8 cellular contexts compared by ENCODE assay signal in genomic region chr1:2382621-2383361, GRCh38. TPM values are rescaled to one million over a fixed set of nuclear protein-coding genes. Genes with fewer than 3 reads are reported as not detected.
DNase-seq lines count a peak whose midpoint lies in the region; ATAC-seq, FAIRE-seq and TF ChIP-seq lines count a peak whose summit lies in the region.

No MANE protein-coding gene starts in this region.

- H4K20me1 ChIP-seq in MM.1S (ENCODE audit: insufficient read depth, low read length) (no peaks in the 10 kb centered on the region), HepG2 (ENCODE audit: insufficient read depth, low read length) (no peaks in the 10 kb centered on the region)

- TF ChIP-seq EP300 in HepG2 (IDR thresholded peaks at IDR 0.05; ENCODE audit: low read depth in 2 of 2, low read length in 2 of 2) (no peak), HepG2 (CRISPR knock-in tag; IDR thresholded peaks at IDR 0.05; ENCODE audit: borderline replicate concordance) (no peak)

- no TSS peak for BruUV-seq in HepG2 (replicated peaks; lab: Mats Ljungman, UMichigan)

- peaks cover 69% of the 10 kb centered on the region for H3K27me3 ChIP-seq in MM.1S (replicated peaks; ENCODE audit: insufficient read depth, low read length)
- H3K27me3 ChIP-seq in HepG2 (ENCODE audit: control insufficient read depth in 1 of 2, insufficient read depth in 2 of 2, low read length in 2 of 2): no peaks in the 10 kb centered on the region

- TF ChIP-seq RAD21 in HepG2 (CRISPR knock-in tag; IDR thresholded peaks at IDR 0.05): 0 out of 2 replicates have a peak, but pooled peaks have one; percentile 21

- H3F3A ChIP-seq in MM.1S (ENCODE audit: insufficient read depth, low read length): no peaks in the 10 kb centered on the region

- no peaks in the 10 kb centered on the region for H3K36me3 ChIP-seq in MM.1S (replicated peaks; ENCODE audit: insufficient read depth, low read length)
- H3K36me3 ChIP-seq in HepG2 (replicated peaks in 1 of 2; ENCODE audit: control insufficient read depth in 1 of 2, insufficient read depth in 2 of 2, low read length in 2 of 2): 0 out of 5 replicates have a peak, but pooled peaks cover 0 to 3% of the 10 kb centered on the region in 2 experiments

- POLR2A ChIA-PET in GM10248 (lab: Yijun Ruan, JAX) (interaction anchor here (0.9 kb wide), 1 partner anchor 155 kb away, joined by 3 read pairs; the partner anchor contains the start of gene SKI), HepG2 (lab: Yijun Ruan, JAX) (interaction anchor here (1.3 to 1.8 kb wide), 2 partner anchors 163 to 187 kb away, joined by 7 to 20 read pairs; partner anchors contain the start of gene FAAP20)

- H3K9me2 ChIP-seq in MM.1S (replicated peaks; ENCODE audit: insufficient read depth, low read length): no peaks in the 10 kb centered on the region

- CTCF ChIA-PET in GM10248 (lab: Yijun Ruan, JAX) (interaction anchor here (0.6 to 9.5 kb wide), 17 partner anchors 9 to 1237 kb away, joined by 3 to 182 read pairs (median 5); partner anchors contain the start of genes FAAP20, MORN1 and RER1), HepG2 (lab: Yijun Ruan, JAX; ENCODE audit: low intra/inter-chr PET ratio, low total read pairs) (interaction anchor here (3.1 kb wide), 1 partner anchor 187 kb away, joined by 30 read pairs; the partner anchor contains the start of gene FAAP20)

- DNase-seq in GM10248 (ENCODE audit: extremely low spot score): peak; percentile 65
- no peak for DNase-seq in MM.1S
- peak; percentile 53 to 75 for DNase-seq in T47D (ENCODE audit: low read depth in 1 of 2, low spot score in 1 of 2)
- peak; percentile 36 for DNase-seq in HepG2 (ENCODE audit: low spot score)
- no peak for DNase-seq in NCI-H128 (lab: John Stamatoyannopoulos, UW; ENCODE audit: unreplicated experiment)
- DNase-seq in activated gamma-delta T cell treated with Interleukin-2 at 50 U/mL for 16 hours: no peak

- peak; percentile 40 for FAIRE-seq in HepG2 (lab: Jason Lieb, UNC)

- no peak overlapping the region for H3K4me3 ChIP-seq in MM.1S (ENCODE audit: low read length)
- H3K4me3 ChIP-seq in HepG2 (replicated peaks in 1 of 3; ENCODE audit: insufficient read depth in 1 of 3, low read depth in 2 of 3, low read length in 3 of 3): no peak overlapping the region

- intact Hi-C loops in HepG2 (cut with micrococcal nuclease; ENCODE audit: unreplicated experiment): loop anchor here (1.0 to 5.0 kb wide), 2 partner anchors 70 to 187 kb away; no protein-coding TSS in a partner anchor

- peak; percentile 37 for TF ChIP-seq CTCF in GM10248 (IDR thresholded peaks at IDR 0.05; ENCODE audit: control extremely low read depth, extremely low read depth, low read depth, missing control alignments)
- peak; percentile 42 for TF ChIP-seq CTCF in MM.1S (IDR thresholded peaks at IDR 0.05; ENCODE audit: low read length)
- peak; percentile 71 for TF ChIP-seq CTCF in HepG2 (CRISPR knock-in tag; IDR thresholded peaks at IDR 0.05)

- no peak overlapping the region for H3K27ac ChIP-seq in MM.1S (ENCODE audit: low read length)
- no peak overlapping the region for H3K27ac ChIP-seq in HepG2 (ENCODE audit: extremely low read length, insufficient read depth, low read length)

- ATAC-seq in HepG2 (peak; percentile 76), HG03457 (IDR thresholded peaks at IDR 0.05; ENCODE audit: unreplicated experiment) (no peak), GM18519 (IDR thresholded peaks at IDR 0.05; ENCODE audit: low FRiP score, unreplicated experiment) (no peak)

- H3K9ac ChIP-seq in MM.1S (ENCODE audit: low read length) (no peak overlapping the region), HepG2 (ENCODE audit: insufficient read depth, low read depth, low read length) (no peak overlapping the region)

- H2AFZ ChIP-seq in MM.1S (ENCODE audit: low read length) (no peak overlapping the region), HepG2 (ENCODE audit: low read length) (no peak overlapping the region)

- H3K79me2 ChIP-seq in MM.1S (ENCODE audit: low read length) (no peaks in the 10 kb centered on the region), HepG2 (ENCODE audit: insufficient read depth, low read length) (no peaks in the 10 kb centered on the region)

- in situ Hi-C loops in T47D (cut with HindIII; ENCODE audit: low pct_unique_long_range_greater_than_20kb, low sequenced_read_pairs): no loop called here
- in situ Hi-C loops in HepG2 (cut with HindIII; ENCODE audit: extremely low pct_ligation_motif_present, low pct_unique_long_range_greater_than_20kb): loop anchor here (5.0 kb wide), 1 partner anchor 190 kb away; the partner anchor contains the start of gene FAAP20

- no peak for TF ChIP-seq POLR2A in HepG2 (IDR thresholded peaks at IDR 0.05; ENCODE audit: insufficient read depth in 1 of 2, low read depth in 2 of 2, low read length in 2 of 2)

- H3K9me3 ChIP-seq in MM.1S (replicated peaks; ENCODE audit: insufficient read depth, low read length): no peaks in the 10 kb centered on the region
- no peaks in the 10 kb centered on the region for H3K9me3 ChIP-seq in HepG2 (ENCODE audit: low read length)

- H3K4me1 ChIP-seq in MM.1S (ENCODE audit: low read length) (no peaks in the 10 kb centered on the region), HepG2 (ENCODE audit: insufficient read depth, low read length) (peaks cover 30% of the 10 kb centered on the region)

- 89% methylated on average over 5 of the region's 13 CpGs for WGBS in HepG2 (ENCODE audit: low lambda C conversion rate)

- H3K4me2 ChIP-seq in MM.1S (ENCODE audit: low read depth, low read length): no peak overlapping the region
- H3K4me2 ChIP-seq in HepG2 (ENCODE audit: low read depth, low read length): no peak overlapping the region

RNA-seq across cellular contexts. Expression of gene MORN1, which starts 8.6 kb away (rescaled TPM):
- total RNA-seq in HepG2 (2016; rRNA removed; fragmentation: Illumina TruSeq; extraction: Trizol): 3.9 and 6.5 TPM in 2 replicates
- 1.5 and 2.2 TPM in 2 replicates for total RNA-seq in HepG2 (2016; cell fraction: cytosol; rRNA removed; fragmentation: Illumina TruSeq; extraction: Trizol; ENCODE audit: low read depth)
- 3.5 and 5.4 TPM in 2 replicates for total RNA-seq in HepG2 (2016; cell fraction: insoluble cytoplasmic fraction; rRNA removed; fragmentation: Illumina TruSeq; extraction: Trizol)
- 1.7 and 1.8 TPM in 2 replicates for total RNA-seq in HepG2 (2016; cell fraction: membrane; rRNA removed; fragmentation: Illumina TruSeq; extraction: Trizol)
- 6.4 and 6.8 TPM in 2 replicates for total RNA-seq in HepG2 (2016; cell fraction: nucleus; rRNA removed; fragmentation: Illumina TruSeq; extraction: Trizol)
- polyA plus RNA-seq in HepG2 (2011; rRNA removed): 2.6 and 3.1 TPM in 2 replicates
- 2.5 and 3.1 TPM in 2 replicates for polyA plus RNA-seq in HepG2 (2011; cell fraction: cytosol; rRNA removed)
- polyA plus RNA-seq in HepG2 (2011; cell fraction: nucleus; rRNA removed): 7.8 and 8.8 TPM in 2 replicates
- polyA plus RNA-seq in HepG2 (2012): 1.3 and 1.7 TPM in 2 replicates
- 0.84 and 1.9 TPM in 2 replicates for polyA plus RNA-seq in HepG2 (2016; cell fraction: cytosol; fragmentation: Illumina TruSeq; extraction: Trizol; ENCODE audit: low read depth)
- 2.3 and 3.3 TPM in 2 replicates for polyA plus RNA-seq in HepG2 (2016; cell fraction: insoluble cytoplasmic fraction; fragmentation: Illumina TruSeq; extraction: Trizol; ENCODE audit: low read depth)
- 0.73 and 1.3 TPM in 2 replicates for polyA plus RNA-seq in HepG2 (2016; cell fraction: membrane; fragmentation: Illumina TruSeq; extraction: Trizol; ENCODE audit: low read depth)
- 8.2 and 9.2 TPM in 2 replicates for polyA plus RNA-seq in HepG2 (2016; cell fraction: nucleus; fragmentation: Illumina TruSeq; extraction: Trizol; ENCODE audit: insufficient read depth, low read depth)
- polyA minus RNA-seq in HepG2 (2011; rRNA and poly(A)+ RNA removed; ENCODE audit: low replicate concordance): 6.7 and 28.4 TPM in 2 replicates
- polyA minus RNA-seq in HepG2 (2011; cell fraction: cytosol; rRNA and poly(A)+ RNA removed): 1.3 and 3.0 TPM in 2 replicates
- 7.5 and 8.9 TPM in 2 replicates for polyA minus RNA-seq in HepG2 (2011; cell fraction: nucleus; rRNA and poly(A)+ RNA removed)

RNA-seq across cellular contexts. Expression of gene RER1, which starts 8.8 kb away (rescaled TPM):
- total RNA-seq in HepG2 (2016; rRNA removed; fragmentation: Illumina TruSeq; extraction: Trizol): 83.9 and 128 TPM in 2 replicates
- 51.3 and 72.8 TPM in 2 replicates for total RNA-seq in HepG2 (2016; cell fraction: cytosol; rRNA removed; fragmentation: Illumina TruSeq; extraction: Trizol; ENCODE audit: low read depth)
- 89.5 and 137 TPM in 2 replicates for total RNA-seq in HepG2 (2016; cell fraction: insoluble cytoplasmic fraction; rRNA removed; fragmentation: Illumina TruSeq; extraction: Trizol)
- total RNA-seq in HepG2 (2016; cell fraction: membrane; rRNA removed; fragmentation: Illumina TruSeq; extraction: Trizol): 77.4 and 86.1 TPM in 2 replicates
- 76.0 and 95.5 TPM in 2 replicates for total RNA-seq in HepG2 (2016; cell fraction: nucleus; rRNA removed; fragmentation: Illumina TruSeq; extraction: Trizol)
- 135 and 164 TPM in 2 replicates for polyA plus RNA-seq in HepG2 (2011; rRNA removed)
- polyA plus RNA-seq in HepG2 (2011; cell fraction: cytosol; rRNA removed): 82.7 and 131 TPM in 2 replicates
- 155 and 197 TPM in 2 replicates for polyA plus RNA-seq in HepG2 (2011; cell fraction: nucleus; rRNA removed)
- 64.5 and 73.8 TPM in 2 replicates for polyA plus RNA-seq in HepG2 (2012)
- polyA plus RNA-seq in HepG2 (2016; cell fraction: cytosol; fragmentation: Illumina TruSeq; extraction: Trizol; ENCODE audit: low read depth): 84.3 and 98.6 TPM in 2 replicates
- polyA plus RNA-seq in HepG2 (2016; cell fraction: insoluble cytoplasmic fraction; fragmentation: Illumina TruSeq; extraction: Trizol; ENCODE audit: low read depth): 87.8 and 97.0 TPM in 2 replicates
- polyA plus RNA-seq in HepG2 (2016; cell fraction: membrane; fragmentation: Illumina TruSeq; extraction: Trizol; ENCODE audit: low read depth): 69.1 and 85.3 TPM in 2 replicates
- 191 and 194 TPM in 2 replicates for polyA plus RNA-seq in HepG2 (2016; cell fraction: nucleus; fragmentation: Illumina TruSeq; extraction: Trizol; ENCODE audit: insufficient read depth, low read depth)
- 95.9 and 234 TPM in 2 replicates for polyA minus RNA-seq in HepG2 (2011; rRNA and poly(A)+ RNA removed; ENCODE audit: low replicate concordance)
- 32.9 and 45.5 TPM in 2 replicates for polyA minus RNA-seq in HepG2 (2011; cell fraction: cytosol; rRNA and poly(A)+ RNA removed)
- polyA minus RNA-seq in HepG2 (2011; cell fraction: nucleus; rRNA and poly(A)+ RNA removed): 23.3 and 29.3 TPM in 2 replicates

RNA-seq across cellular contexts. Expression of gene PEX10, which starts 29.6 kb away (rescaled TPM):
- 38.3 and 39.6 TPM in 2 replicates for total RNA-seq in HepG2 (2016; rRNA removed; fragmentation: Illumina TruSeq; extraction: Trizol)
- total RNA-seq in HepG2 (2016; cell fraction: cytosol; rRNA removed; fragmentation: Illumina TruSeq; extraction: Trizol; ENCODE audit: low read depth): 20.2 and 25.8 TPM in 2 replicates
- 37.8 and 38.9 TPM in 2 replicates for total RNA-seq in HepG2 (2016; cell fraction: insoluble cytoplasmic fraction; rRNA removed; fragmentation: Illumina TruSeq; extraction: Trizol)
- total RNA-seq in HepG2 (2016; cell fraction: membrane; rRNA removed; fragmentation: Illumina TruSeq; extraction: Trizol): 53.4 and 59.7 TPM in 2 replicates
- total RNA-seq in HepG2 (2016; cell fraction: nucleus; rRNA removed; fragmentation: Illumina TruSeq; extraction: Trizol): 27.1 and 27.5 TPM in 2 replicates
- polyA plus RNA-seq in HepG2 (2011; rRNA removed): 16.1 and 21.0 TPM in 2 replicates
- 16.3 and 20.9 TPM in 2 replicates for polyA plus RNA-seq in HepG2 (2011; cell fraction: cytosol; rRNA removed)
- 49.0 and 57.5 TPM in 2 replicates for polyA plus RNA-seq in HepG2 (2011; cell fraction: nucleus; rRNA removed)
- 13.3 and 14.5 TPM in 2 replicates for polyA plus RNA-seq in HepG2 (2012)
- 27.1 and 37.0 TPM in 2 replicates for polyA plus RNA-seq in HepG2 (2016; cell fraction: cytosol; fragmentation: Illumina TruSeq; extraction: Trizol; ENCODE audit: low read depth)
- 36.5 and 40.8 TPM in 2 replicates for polyA plus RNA-seq in HepG2 (2016; cell fraction: insoluble cytoplasmic fraction; fragmentation: Illumina TruSeq; extraction: Trizol; ENCODE audit: low read depth)
- 47.4 and 49.9 TPM in 2 replicates for polyA plus RNA-seq in HepG2 (2016; cell fraction: membrane; fragmentation: Illumina TruSeq; extraction: Trizol; ENCODE audit: low read depth)
- 44.7 and 46.3 TPM in 2 replicates for polyA plus RNA-seq in HepG2 (2016; cell fraction: nucleus; fragmentation: Illumina TruSeq; extraction: Trizol; ENCODE audit: insufficient read depth, low read depth)
- 15.3 and 46.5 TPM in 2 replicates for polyA minus RNA-seq in HepG2 (2011; rRNA and poly(A)+ RNA removed; ENCODE audit: low replicate concordance)
- 9.7 and 12.0 TPM in 2 replicates for polyA minus RNA-seq in HepG2 (2011; cell fraction: cytosol; rRNA and poly(A)+ RNA removed)
- polyA minus RNA-seq in HepG2 (2011; cell fraction: nucleus; rRNA and poly(A)+ RNA removed): 18.4 and 20.1 TPM in 2 replicates

Comparison
In these comparisons a context has a peak if more than half of its experiments do, and no peak if none do; other contexts are left out.
1. DNase-seq: peak in GM10248 (single experiment), T47D (2 of 2) and HepG2 (single experiment); none in MM.1S (single experiment), NCI-H128 (single experiment) and activated gamma-delta T cell treated with Interleukin-2 at 50 U/mL for 16 hours (single experiment).
2. Peak in every context shown above with its lines, with median percentiles within 50 percentile points of each other: CTCF ChIP-seq.